18 cellular contexts compared by ENCODE assay signal in genomic region chr1:7135463-7135862, GRCh38.
DNase-seq lines count a peak whose midpoint lies in the region; ATAC-seq, FAIRE-seq and TF ChIP-seq lines count a peak whose summit lies in the region.
"Had no signal": no experiment of that assay in that cellular context is flagged by ENCODE, and none has a peak within 500 bp of the region (broad histone marks: within the 10 kb centered on the region; RNA-seq: fewer than 3 reads in every experiment).

No MANE protein-coding gene starts in this region.

- no peaks in the 10 kb centered on the region for H3K4me1 ChIP-seq in K562 (replicated peaks in 1 of 2; ENCODE audit: control insufficient read depth in 2 of 2, insufficient read depth in 2 of 2, low read length in 2 of 2)
- H3K4me1 ChIP-seq: Caco-2 had no signal

- intact Hi-C loops in K562 (cut with micrococcal nuclease): no loop called here

- no peaks in the 10 kb centered on the region for H3K9me1 ChIP-seq in K562 (ENCODE audit: control insufficient read depth, insufficient read depth, low read length)

- TF ChIP-seq RAD21 in K562 (CRISPR knock-in tag; conservative IDR thresholded peaks at IDR 0.05 in 1 of 2, IDR thresholded peaks at IDR 0.05 in 1 of 2): no peak

- no peaks in the 10 kb centered on the region for H3K9me3 ChIP-seq in K562 (replicated peaks; ENCODE audit: control insufficient read depth, insufficient read depth, low read depth, low read length)
- H3K9me3 ChIP-seq: A549; BLaER1 treated with 17β-estradiol and CSF1 and Interleukin-3, amounts not matched to agents 10 nM and 100 nM; Caco-2 had no signal

- H2AFZ ChIP-seq in K562 (ENCODE audit: low read depth, low read length): no peak overlapping the region

- H3K27me3 ChIP-seq in K562 (ENCODE audit: control insufficient read depth in 2 of 2, insufficient read depth in 2 of 2, low read length in 2 of 2): peaks cover 2 to 10% of the 10 kb centered on the region in 2 experiments; a peak in 1 of 5 replicates
- H3K27me3 ChIP-seq: BLaER1 treated with 17β-estradiol and CSF1 and Interleukin-3, amounts not matched to agents 10 nM and 100 nM had no signal

- no peak overlapping the region for H3K4me2 ChIP-seq in K562 (ENCODE audit: insufficient read depth, low read length)
- H3K4me2 ChIP-seq: A549; BLaER1 treated with 17β-estradiol and CSF1 and Interleukin-3, amounts not matched to agents 10 nM and 100 nM had no signal

- no peaks in the 10 kb centered on the region for H4K20me1 ChIP-seq in K562 (replicated peaks; ENCODE audit: control insufficient read depth, insufficient read depth, low read length)
- H4K20me1 ChIP-seq: BLaER1 treated with 17β-estradiol and CSF1 and Interleukin-3, amounts not matched to agents 10 nM and 100 nM had no signal

- WGBS in K562 (ENCODE audit: insufficient coverage, low coverage, missing lambda C conversion rate): 0% methylated on average over 3 of the region's 3 CpGs

- H3K4me3 ChIP-seq in K562: no peak overlapping the region
- H3K4me3 ChIP-seq: A549; BLaER1 treated with 17β-estradiol and CSF1 and Interleukin-3, amounts not matched to agents 10 nM and 100 nM had no signal

- DNase-seq in NCI-H82 (lab: John Stamatoyannopoulos, UW): peak; percentile 17
- DNase-seq in NCI-H82 treated with DMSO at 0.1 percent for 48 hours (lab: John Stamatoyannopoulos, UW; ENCODE audit: unreplicated experiment): no peak
- no peak for DNase-seq in K562 (ENCODE audit: extremely low read depth in 1 of 4, low spot score in 3 of 4)
- no peak for DNase-seq in cortex of kidney (lab: John Stamatoyannopoulos, UW)
- DNase-seq: AML-193; Caco-2; Calu3; CD4-positive, alpha-beta T cell; CD8-positive, alpha-beta T cell; GF-D8 had no signal

- TF ChIP-seq POLR2A in K562 (conservative IDR thresholded peaks at IDR 0.05): no peak

- H3K36me3 ChIP-seq in K562 (ENCODE audit: control insufficient read depth, insufficient read depth, low read length): no peaks in the 10 kb centered on the region
- H3K36me3 ChIP-seq: BLaER1 treated with 17β-estradiol and CSF1 and Interleukin-3, amounts not matched to agents 10 nM and 100 nM had no signal

- CTCF ChIA-PET in K562 (lab: Yijun Ruan, JAX; ENCODE audit: low intra/inter-chr PET ratio): no interaction called here

- no peak for TF ChIP-seq CTCF in K562 (IDR thresholded peaks at IDR 0.05 in 2 of 3, conservative IDR thresholded peaks at IDR 0.05 in 1 of 3; ENCODE audit: insufficient read depth in 2 of 3, low read depth in 1 of 3, low read length in 3 of 3)

- FAIRE-seq in K562 (lab: Jason Lieb, UNC): no peak
- FAIRE-seq: A549, D721Med, G401.6, GM12891 had no signal

- no peak for TF ChIP-seq EP300 in K562 (IDR thresholded peaks at IDR 0.05; ENCODE audit: low read length)

- H3K27ac ChIP-seq in K562 (ENCODE audit: extremely low read depth, low read depth, low read length): no peak overlapping the region
- H3K27ac ChIP-seq: 22Rv1; BLaER1 treated with 17β-estradiol and CSF1 and Interleukin-3, amounts not matched to agents 10 nM and 100 nM; C4-2B had no signal

- in situ Hi-C loops in K562 (cut with MboI): no loop called here

- no peak for ATAC-seq in K562
- ATAC-seq in GM18873 (IDR thresholded peaks at IDR 0.05; ENCODE audit: low FRiP score, unreplicated experiment): no peak
- ATAC-seq: A549; CD8-positive, alpha-beta T cell had no signal

- no TSS peak for BruUV-seq in K562 (replicated peaks; lab: Mats Ljungman, UMichigan)

- H3K79me2 ChIP-seq in K562 (ENCODE audit: control insufficient read depth, insufficient read depth, low read length): no peaks in the 10 kb centered on the region

- POLR2A ChIA-PET in K562 (lab: Yijun Ruan, JAX): no interaction called here

- no peak overlapping the region for H3K9ac ChIP-seq in K562 (ENCODE audit: insufficient read depth in 1 of 2, low read depth in 2 of 2, low read length in 2 of 2)
- H3K9ac ChIP-seq: BLaER1 treated with 17β-estradiol and CSF1 and Interleukin-3, amounts not matched to agents 10 nM and 100 nM had no signal

TF ChIP-seq in K562, 482 proteins besides CTCF, POLR2A, EP300 and RAD21:
- TF ChIP-seq ASH1L (IDR thresholded peaks at IDR 0.05; ENCODE audit: borderline replicate concordance, low read depth, partially characterized antibody): no peak
- no peak for TF ChIP-seq ESRRB (CRISPR knock-in tag; IDR thresholded peaks at IDR 0.05; ENCODE audit: borderline replicate concordance)
- TF ChIP-seq MAFG (tag; conservative IDR thresholded peaks at IDR 0.05): no peak
- peak; percentile 38 for TF ChIP-seq RBM25 (IDR thresholded peaks at IDR 0.05; ENCODE audit: low read depth, low read length, severe bottlenecking)
- TF ChIP-seq TFAP4 (CRISPR knock-in tag; IDR thresholded peaks at IDR 0.05; ENCODE audit: borderline replicate concordance): no peak
- no peak for TF ChIP-seq JUNB (CRISPR knock-in tag; conservative IDR thresholded peaks at IDR 0.05)
- no peak for TF ChIP-seq GABPB1 (CRISPR knock-in tag; IDR thresholded peaks at IDR 0.05)
- TF ChIP-seq TCF7 (IDR thresholded peaks at IDR 0.05; ENCODE audit: borderline replicate concordance): no peak
